ENCODE assay signal across 7 cellular contexts in the genomic region with DNA sequence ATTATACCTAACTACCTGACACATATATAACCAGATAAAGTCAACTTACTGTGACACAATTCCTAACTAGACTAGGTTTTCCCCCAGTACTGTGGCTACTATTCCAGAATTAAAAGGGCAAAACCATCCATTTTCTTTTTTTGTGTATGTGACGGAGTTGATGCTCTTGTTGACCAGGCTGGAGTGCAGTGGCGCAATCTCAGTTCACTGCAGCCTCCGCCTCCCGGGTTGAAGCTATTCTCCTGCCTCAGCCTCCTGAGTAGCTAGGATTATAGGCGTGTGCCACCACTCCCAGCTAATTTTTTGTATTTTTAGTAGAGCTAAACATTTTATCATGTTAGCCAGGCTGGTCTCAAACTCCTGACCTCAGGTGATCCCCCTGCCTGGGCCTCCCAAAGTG. TPM values are rescaled to one million over a fixed set of nuclear protein-coding genes. Genes with fewer than 3 reads are reported as not detected.
DNase-seq lines count a peak whose midpoint lies in the region; TF ChIP-seq lines count a peak whose summit lies in the region.
"Not testable (repeated sequence)": the region's sequence is repeated elsewhere in the genome, so short reads cannot be mapped to it uniquely, and the experiment has no call there.

No MANE protein-coding gene starts in this region.

- H3K9me3 ChIP-seq in GM23248 (ENCODE audit: low read depth); breast epithelium; esophagus squamous epithelium; stomach smooth muscle (ENCODE audit: control insufficient read depth in 2 of 2, low read length in 2 of 2): not testable (repeated sequence)

- not testable (repeated sequence) for H3K9me2 ChIP-seq in GM23248 (ENCODE audit: insufficient read depth)

- H3F3A ChIP-seq in GM23248 (ENCODE audit: insufficient read depth) = not testable (repeated sequence)

- H3K9ac ChIP-seq in GM23248 = peak overlapping the region; percentile 14; the same call in 1 of the 2 replicates
- H3K9ac ChIP-seq in rectal smooth muscle tissue (ENCODE audit: low read length); stomach smooth muscle (ENCODE audit: low read length in 2 of 2): not testable (repeated sequence)

- TF ChIP-seq POLR2A in breast epithelium (IDR thresholded peaks at IDR 0.05); esophagus squamous epithelium (IDR thresholded peaks at IDR 0.05): not testable (repeated sequence)

- peaks cover 100% of the 10 kb centered on the region for H3K79me2 ChIP-seq in GM23248 (ENCODE audit: insufficient read depth)

- not testable (repeated sequence) for H3K4me2 ChIP-seq in GM23248 (ENCODE audit: unreplicated experiment)

- H3K4me3 ChIP-seq in GM23248; breast epithelium; esophagus squamous epithelium; rectal smooth muscle tissue (ENCODE audit: low read length); stomach smooth muscle (ENCODE audit: low read length in 2 of 2): not testable (repeated sequence)

- TF ChIP-seq CTCF in breast epithelium (IDR thresholded peaks at IDR 0.05); esophagus squamous epithelium (IDR thresholded peaks at IDR 0.05); mesothelial cell of epicardium (IDR thresholded peaks at IDR 0.05; ENCODE audit: unreplicated experiment): not testable (repeated sequence)

- H2AFZ ChIP-seq in GM23248 = not testable (repeated sequence)

- H3K36me3 Mint-ChIP-seq in activated T-cell treated with anti-CD3 and anti-CD28 coated beads, Interleukin-2, amount 50 U/mL, for 24 hours (ENCODE audit: low read depth) = peaks cover 55% of the 10 kb centered on the region
- not testable (repeated sequence) for H3K36me3 Mint-ChIP-seq in mesothelial cell of epicardium

- H3K27me3 Mint-ChIP-seq in activated T-cell treated with anti-CD3 and anti-CD28 coated beads, Interleukin-2, amount 50 U/mL, for 24 hours; mesothelial cell of epicardium (ENCODE audit: low read depth): not testable (repeated sequence)

- intact Hi-C loops in breast epithelium (cut with DNase I; ENCODE audit: low total_unique reads) = not testable (repeated sequence)
- intact Hi-C loops in esophagus squamous epithelium (cut with DNase I) = loop anchor here (10.0 kb wide), 1 partner anchor 135 kb away; no protein-coding TSS in a partner anchor

- in situ Hi-C loops in GM23248 (cut with MboI) = loop anchor here (10.0 kb wide), 1 partner anchor 165 kb away; no protein-coding TSS in a partner anchor

- H3K27ac ChIP-seq in GM23248 (peak overlapping the region; percentile 49), breast epithelium (peak overlapping the region; percentile 63 to 67), esophagus squamous epithelium (peak overlapping the region in 3 of 4 donors; percentile 53 to 69 (median 57)), rectal smooth muscle tissue (ENCODE audit: low read depth, low read length) (peak overlapping the region; percentile 62), stomach smooth muscle (ENCODE audit: low read length) (peak overlapping the region; percentile 61)

- not testable (repeated sequence) for H3K36me3 ChIP-seq in GM23248 (ENCODE audit: low read depth); breast epithelium; esophagus squamous epithelium; rectal smooth muscle tissue (ENCODE audit: control insufficient read depth, insufficient read depth, low read length); stomach smooth muscle (ENCODE audit: control insufficient read depth in 2 of 2, insufficient read depth in 2 of 2, low read length in 2 of 2)

- peak overlapping the region; percentile 30 for H3K27ac Mint-ChIP-seq in activated T-cell treated with anti-CD3 and anti-CD28 coated beads, Interleukin-2, amount 50 U/mL, for 24 hours
- peak overlapping the region; percentile 75 for H3K27ac Mint-ChIP-seq in mesothelial cell of epicardium

- H3K27me3 ChIP-seq in GM23248 (replicated peaks; ENCODE audit: insufficient read depth); breast epithelium; esophagus squamous epithelium; rectal smooth muscle tissue (ENCODE audit: control insufficient read depth, insufficient read depth, low read length); stomach smooth muscle (ENCODE audit: control insufficient read depth in 1 of 2, insufficient read depth in 2 of 2, low read length in 2 of 2): not testable (repeated sequence)

- not testable (repeated sequence) for DNase-seq in GM23248; activated T-cell treated with anti-CD3 and anti-CD28 coated beads, Interleukin-2, amount 50 U/mL, for 24 hours; breast epithelium (ENCODE audit: low spot score in 2 of 2); esophagus squamous epithelium (lab: John Stamatoyannopoulos, UW); mesothelial cell of epicardium (ENCODE audit: low spot score in 2 of 2, unreplicated experiment in 2 of 2)

- WGBS in GM23248 (ENCODE audit: low coverage in 1 of 2, low lambda C conversion rate in 2 of 2, missing lambda C conversion rate in 2 of 2), 2 experiments = 96 to 99% methylated on average over 5 of the region's 5 CpGs
- 89% methylated on average over 5 of the region's 5 CpGs for WGBS in esophagus squamous epithelium, 2 donors

- not testable (repeated sequence) for H3K4me3 Mint-ChIP-seq in activated T-cell treated with anti-CD3 and anti-CD28 coated beads, Interleukin-2, amount 50 U/mL, for 24 hours; mesothelial cell of epicardium

- H3K4me1 Mint-ChIP-seq in activated T-cell treated with anti-CD3 and anti-CD28 coated beads, Interleukin-2, amount 50 U/mL, for 24 hours (ENCODE audit: low read depth) = peaks cover 70% of the 10 kb centered on the region
- H3K4me1 Mint-ChIP-seq in mesothelial cell of epicardium = peaks cover 43% of the 10 kb centered on the region

- H3K4me1 ChIP-seq in GM23248 (ENCODE audit: insufficient read depth) (peaks cover 24% of the 10 kb centered on the region), esophagus squamous epithelium (peaks cover 9 to 93% (median 39%) of the 10 kb centered on the region in 3 donors), rectal smooth muscle tissue (ENCODE audit: control insufficient read depth, insufficient read depth, low read length) (peaks cover 17% of the 10 kb centered on the region)
- H3K4me1 ChIP-seq in breast epithelium; stomach smooth muscle (ENCODE audit: control insufficient read depth, insufficient read depth, low read length): not testable (repeated sequence)

- not testable (repeated sequence) for H4K20me1 ChIP-seq in GM23248 (ENCODE audit: insufficient read depth)

- H3K9me3 Mint-ChIP-seq in activated T-cell treated with anti-CD3 and anti-CD28 coated beads, Interleukin-2, amount 50 U/mL, for 24 hours; mesothelial cell of epicardium: not testable (repeated sequence)

RNA-seq across cellular contexts. Expression of a gene that starts 7.1 kb away (rescaled TPM):
- 62.3 and 87.2 TPM in 2 replicates for total RNA-seq in GM23248 (2014; rRNA removed; shearing (Covaris generic))
- 41.6 and 44.7 TPM in 2 replicates for polyA plus RNA-seq in GM23248 (2016; fragmentation: Nextera tagmentation; extraction: Ambion mirVana)
- total RNA-seq in breast epithelium (100 to 1,000 TPM in 2 of 3 donors, 10 to 100 TPM in 1; 92.8 to 147 (median 111) TPM), esophagus squamous epithelium (10 to 100 TPM; 66.0 to 79.8 (median 72.4) TPM), mesothelial cell of epicardium (226 to 243 TPM (median 239 TPM) in 3 replicates)
